Comparison of ENCODE assay signal across 15 cellular contexts in genomic region chr6:155523821-155524238, GRCh38.
DNase-seq lines count a peak whose midpoint lies in the region; ATAC-seq, FAIRE-seq and TF ChIP-seq lines count a peak whose summit lies in the region.
"Had no signal": no experiment of that assay in that cellular context is flagged by ENCODE, and none has a peak within 500 bp of the region (broad histone marks: within the 10 kb centered on the region; RNA-seq: fewer than 3 reads in every experiment).

No MANE protein-coding gene starts in this region.

- H3K27me3 Mint-ChIP-seq in activated T-helper 17 cell treated with anti-CD3 and anti-CD28 coated beads, Interleukin-2, amount 50 U/mL, for 72 hours: no peaks in the 10 kb centered on the region
- H3K27me3 Mint-ChIP-seq: activated naive CD8-positive, alpha-beta T cell treated with anti-CD3 and anti-CD28 coated beads, Interleukin-2, amount 10 ng/mL, durations not matched to agents 7 days and 5 days had no signal

- peaks cover 7% of the 10 kb centered on the region for H3K4me1 Mint-ChIP-seq in activated T-helper 17 cell treated with anti-CD3 and anti-CD28 coated beads, Interleukin-2, amount 50 U/mL, for 72 hours

- no peaks in the 10 kb centered on the region for H3K9me3 Mint-ChIP-seq in activated T-helper 17 cell treated with anti-CD3 and anti-CD28 coated beads, Interleukin-2, amount 50 U/mL, for 72 hours
- H3K9me3 Mint-ChIP-seq: nephron progenitor cell had no signal

- intact Hi-C loops in sciatic nerve (cut with DNase I): no loop called here

- no peak for FAIRE-seq in D721Med (lab: Jason Lieb, UNC)

- H3K4me3 ChIP-seq in H7 (ENCODE audit: insufficient read depth, low read depth, low read length): no peak overlapping the region
- H3K4me3 ChIP-seq: skin epidermis, thoracic aorta had no signal

- no peak for ATAC-seq in activated T-helper 17 cell treated with anti-CD3 and anti-CD28 coated beads, Interleukin-2, amount 50 U/mL, for 72 hours (replicated peaks)
- ATAC-seq in sciatic nerve: no peak
- ATAC-seq: left cardiac atrium had no signal

- no peak for TF ChIP-seq CTCF in D721Med (IDR thresholded peaks at IDR 0.05; ENCODE audit: insufficient read depth, missing control alignments)

- peak overlapping the region; percentile 47 for H3K27ac Mint-ChIP-seq in activated T-helper 17 cell treated with anti-CD3 and anti-CD28 coated beads, Interleukin-2, amount 50 U/mL, for 72 hours
- H3K27ac Mint-ChIP-seq: activated naive CD8-positive, alpha-beta T cell treated with anti-CD3 and anti-CD28 coated beads, Interleukin-2, amount 10 ng/mL, durations not matched to agents 7 days and 5 days; nephron progenitor cell had no signal

- H3K36me3 ChIP-seq in H7 (replicated peaks; ENCODE audit: control insufficient read depth, insufficient read depth, low read length): no peaks in the 10 kb centered on the region
- H3K36me3 ChIP-seq: thoracic aorta had no signal

- peak; percentile 49 for DNase-seq in COLO829 (ENCODE audit: low spot score)
- peak; percentile 46 for DNase-seq in H7
- DNase-seq in iPS DF 19.7 (ENCODE audit: low read depth, low spot score): peak; percentile 42
- DNase-seq in sciatic nerve (ENCODE audit: low spot score): no peak
- no peak for DNase-seq in D721Med (ENCODE audit: insufficient read length, low spot score)
- DNase-seq in RPMI8226: no peak
- DNase-seq: activated CD4-positive, alpha-beta T cell treated with anti-CD3 and anti-CD28 coated beads for 4 hours; activated naive CD8-positive, alpha-beta T cell treated with anti-CD3 and anti-CD28 coated beads, Interleukin-2, amount 10 ng/mL, durations not matched to agents 7 days and 5 days; Caco-2; left cardiac atrium; NCI-H1930; nephron progenitor cell had no signal

- no peaks in the 10 kb centered on the region for H3K27me3 ChIP-seq in H7 (ENCODE audit: control insufficient read depth, insufficient read depth, low read length)

- H3K4me3 Mint-ChIP-seq in activated T-helper 17 cell treated with anti-CD3 and anti-CD28 coated beads, Interleukin-2, amount 50 U/mL, for 72 hours: peak overlapping the region; percentile 16
- H3K4me3 Mint-ChIP-seq: activated naive CD8-positive, alpha-beta T cell treated with anti-CD3 and anti-CD28 coated beads, Interleukin-2, amount 10 ng/mL, durations not matched to agents 7 days and 5 days; nephron progenitor cell had no signal

- no peaks in the 10 kb centered on the region for H3K36me3 Mint-ChIP-seq in activated T-helper 17 cell treated with anti-CD3 and anti-CD28 coated beads, Interleukin-2, amount 50 U/mL, for 72 hours (ENCODE audit: low read depth)

Comparison
In these comparisons a context has a peak if more than half of its experiments do, and no peak if none do; other contexts are left out.
1. DNase-seq: peak in COLO829 (single experiment), H7 (single experiment) and iPS DF 19.7 (single experiment); none in sciatic nerve (single experiment), D721Med (single experiment) and RPMI8226 (single experiment).